ENCODE assay signal across 7 cellular contexts in the genomic region with DNA sequence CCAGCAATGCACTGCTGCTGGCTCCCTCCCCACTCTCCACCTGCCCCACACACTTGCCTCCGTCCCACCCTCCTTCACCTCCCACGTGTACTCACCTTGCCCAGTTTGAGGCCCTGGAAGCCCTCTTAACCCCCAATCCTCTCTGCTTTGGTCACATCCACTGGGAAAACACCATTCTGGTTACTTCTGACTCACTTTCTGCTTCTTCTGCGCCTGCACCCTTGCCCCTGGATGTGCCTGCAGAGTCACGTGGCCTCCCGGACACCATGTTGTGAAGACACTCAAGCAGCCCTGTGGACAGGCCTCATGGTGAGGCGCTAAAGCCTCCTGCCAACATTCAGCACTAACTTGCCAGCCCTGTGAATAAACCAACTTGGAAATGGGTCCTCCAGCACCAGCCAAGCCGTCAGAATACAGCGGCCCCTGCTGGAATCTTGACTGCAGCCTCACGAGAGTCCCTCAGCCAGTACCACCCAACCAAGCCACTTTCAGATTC. TPM values are rescaled to one million over a fixed set of nuclear protein-coding genes. Genes with fewer than 3 reads are reported as not detected.
DNase-seq lines count a peak whose midpoint lies in the region; ATAC-seq and TF ChIP-seq lines count a peak whose summit lies in the region.
"Had no signal": no experiment of that assay in that cellular context is flagged by ENCODE, and none has a peak within 500 bp of the region (broad histone marks: within the 10 kb centered on the region; RNA-seq: fewer than 3 reads in every experiment).

No MANE protein-coding gene starts in this region.

- no peak overlapping the region for H3K4ac ChIP-seq in mesendoderm (ENCODE audit: low read depth, low read length)

- H4K5ac ChIP-seq in mesendoderm (ENCODE audit: low read length), result no peak overlapping the region

- H3K4me3 ChIP-seq in mesendoderm (ENCODE audit: low read length) (no peak overlapping the region), ovary (no peak overlapping the region)

- H3K4me1 ChIP-seq in mesendoderm (ENCODE audit: control insufficient read depth, low read depth, low read length), result no peaks in the 10 kb centered on the region
- no peaks in the 10 kb centered on the region for H3K4me1 ChIP-seq in ovary (ENCODE audit: insufficient read depth)

- H3K9me3 Mint-ChIP-seq in HFFc6, result no peaks in the 10 kb centered on the region
- no peaks in the 10 kb centered on the region for H3K9me3 Mint-ChIP-seq in WTC11
- H3K9me3 Mint-ChIP-seq: nephron had no signal

- H3K27ac ChIP-seq in mesendoderm (ENCODE audit: low read depth, low read length) (no peak overlapping the region), ovary (no peak overlapping the region)

- DNase-seq in HFFc6, result peak; percentile 17
- peak; percentile 62 for DNase-seq in WTC11 (ENCODE audit: low spot score)
- DNase-seq in mesendoderm, result peak; percentile 63
- no peak for DNase-seq in NCI-H69 (lab: John Stamatoyannopoulos, UW)
- DNase-seq in OCI-M2 (lab: John Stamatoyannopoulos, UW; ENCODE audit: unreplicated experiment), result no peak
- no peak for DNase-seq in ovary

- TF ChIP-seq POLR2A in ovary (IDR thresholded peaks at IDR 0.05), result no peak

- no peak overlapping the region for H3K27ac Mint-ChIP-seq in HFFc6
- H3K27ac Mint-ChIP-seq in WTC11, result peak overlapping the region; percentile 91
- H3K27ac Mint-ChIP-seq: nephron had no signal

- H3K56ac ChIP-seq in mesendoderm (ENCODE audit: low read length), result no peak overlapping the region

- no peaks in the 10 kb centered on the region for H3K36me3 ChIP-seq in mesendoderm (ENCODE audit: control insufficient read depth, insufficient read depth, low read length)
- H3K36me3 ChIP-seq in ovary, result no peaks in the 10 kb centered on the region

- H3K79me2 ChIP-seq in mesendoderm (ENCODE audit: control insufficient read depth, insufficient read depth, low read length), result no peaks in the 10 kb centered on the region

- no peak overlapping the region for H4K8ac ChIP-seq in mesendoderm (ENCODE audit: low read depth, low read length)

- H3K27me3 ChIP-seq in mesendoderm (ENCODE audit: insufficient read depth, low read length, poor library complexity) (no peaks in the 10 kb centered on the region), ovary (no peaks in the 10 kb centered on the region)

- H3K4me1 Mint-ChIP-seq in HFFc6 (ENCODE audit: low read depth) (peaks cover 7% of the 10 kb centered on the region; the same call in 1 of the 2 replicates), WTC11 (peaks cover 4% of the 10 kb centered on the region)
- H3K4me1 Mint-ChIP-seq: nephron had no signal

- intact Hi-C loops in ovary (cut with DNase I), result no loop called here

- H3K23ac ChIP-seq in mesendoderm (ENCODE audit: low read length), result no peak overlapping the region

- POLR2A ChIA-PET in WTC11 (lab: Charles Lee), result no interaction called here

- no peaks in the 10 kb centered on the region for H3K79me1 ChIP-seq in mesendoderm (ENCODE audit: low read length)

- TF ChIP-seq EP300 in ovary (IDR thresholded peaks at IDR 0.05), result no peak

- TF ChIP-seq CTCF in HFFc6 (IDR thresholded peaks at IDR 0.05) (peak; percentile 61), WTC11 (IDR thresholded peaks at IDR 0.05) (no peak), ovary (IDR thresholded peaks at IDR 0.05) (no peak)

- H3K9ac ChIP-seq in mesendoderm (ENCODE audit: low read length), result no peak overlapping the region

- no peak overlapping the region for H3K4me2 ChIP-seq in mesendoderm (ENCODE audit: low read length)

- H3K36me3 Mint-ChIP-seq in HFFc6 (ENCODE audit: low read depth), result no peaks in the 10 kb centered on the region
- H3K36me3 Mint-ChIP-seq in WTC11, result no peaks in the 10 kb centered on the region

- CTCF ChIA-PET in WTC11 (lab: Charles Lee), result no interaction called here

- H2BK15ac ChIP-seq in mesendoderm (replicated peaks; ENCODE audit: low read depth), result no peak overlapping the region

- H2BK120ac ChIP-seq in mesendoderm (ENCODE audit: low read depth, low read length), result no peak overlapping the region

- no peak overlapping the region for H2BK5ac ChIP-seq in mesendoderm (ENCODE audit: low read length)

- H3K9me3 ChIP-seq in ovary, result no peaks in the 10 kb centered on the region

- no CpG with 5 or more reads among the region's 9 CpGs for WGBS in mesendoderm (ENCODE audit: extremely low coverage, insufficient coverage, low lambda C conversion rate)
- 60 to 68% (median 61%) methylated on average over 9 of the region's 9 CpGs for WGBS in ovary, 3 donors

- H3K27me3 Mint-ChIP-seq in HFFc6 (ENCODE audit: insufficient read depth) (peaks cover 9% of the 10 kb centered on the region), WTC11 (ENCODE audit: low read depth) (no peaks in the 10 kb centered on the region; the same call in 1 of the 2 replicates)

- H2AK5ac ChIP-seq in mesendoderm (ENCODE audit: low read length), result no peak overlapping the region

- no peak overlapping the region for H3K4me3 Mint-ChIP-seq in HFFc6
- no peak overlapping the region for H3K4me3 Mint-ChIP-seq in WTC11
- H3K4me3 Mint-ChIP-seq: nephron had no signal

- H3K18ac ChIP-seq in mesendoderm (ENCODE audit: low read length), result no peak overlapping the region

- ATAC-seq in WTC11, result peak; percentile 87

TF ChIP-seq in WTC11, 78 proteins besides CTCF, POLR2A, EP300 and RAD21:
- no peak for TF ChIP-seq EMX1 (CRISPR knock-in tag; IDR thresholded peaks at IDR 0.05)
- TF ChIP-seq, protein P1, sequence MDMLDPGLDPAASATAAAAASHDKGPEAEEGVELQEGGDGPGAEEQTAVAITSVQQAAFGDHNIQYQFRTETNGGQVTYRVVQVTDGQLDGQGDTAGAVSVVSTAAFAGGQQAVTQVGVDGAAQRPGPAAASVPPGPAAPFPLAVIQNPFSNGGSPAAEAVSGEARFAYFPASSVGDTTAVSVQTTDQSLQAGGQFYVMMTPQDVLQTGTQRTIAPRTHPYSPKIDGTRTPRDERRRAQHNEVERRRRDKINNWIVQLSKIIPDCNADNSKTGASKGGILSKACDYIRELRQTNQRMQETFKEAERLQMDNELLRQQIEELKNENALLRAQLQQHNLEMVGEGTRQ (CRISPR knock-in tag; IDR thresholded peaks at IDR 0.05), result peak; percentile 38; the same call in 1 of the 2 replicates
- TF ChIP-seq, protein P2, sequence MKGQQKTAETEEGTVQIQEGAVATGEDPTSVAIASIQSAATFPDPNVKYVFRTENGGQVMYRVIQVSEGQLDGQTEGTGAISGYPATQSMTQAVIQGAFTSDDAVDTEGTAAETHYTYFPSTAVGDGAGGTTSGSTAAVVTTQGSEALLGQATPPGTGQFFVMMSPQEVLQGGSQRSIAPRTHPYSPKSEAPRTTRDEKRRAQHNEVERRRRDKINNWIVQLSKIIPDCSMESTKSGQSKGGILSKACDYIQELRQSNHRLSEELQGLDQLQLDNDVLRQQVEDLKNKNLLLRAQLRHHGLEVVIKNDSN (CRISPR knock-in tag; IDR thresholded peaks at IDR 0.05), result peak; percentile 24; the same call in 1 of the 2 replicates

RNA-seq across cellular contexts. Expression of a gene that starts 2.6 kb away (rescaled TPM):
- total RNA-seq in HFFc6 (2021; fragmentation: NEBNext Ultra II Directional; extraction: Animal tissue kit (Norgen Biotek cat#: 25700)), result not detected
- 4.5 to 6.1 TPM (median 5.9 TPM) in 3 replicates for total RNA-seq in WTC11 (2021)
- 1.3 TPM for polyA plus RNA-seq in mesendoderm (2013, experiment 1 of 2)
- 1.4 TPM for polyA plus RNA-seq in mesendoderm (2013, experiment 2 of 2)
- total RNA-seq in ovary, result 10 to 100 TPM; 12.1 to 33.7 (median 17.6) TPM
- 10 to 100 TPM in 1 of 2 donors, 1 to 10 TPM in 1; 7.1 to 33.2 TPM for polyA plus RNA-seq in ovary

RNA-seq across cellular contexts. Expression of a gene that starts 20.0 kb away (rescaled TPM):
- total RNA-seq in HFFc6 (2021; fragmentation: NEBNext Ultra II Directional; extraction: Animal tissue kit (Norgen Biotek cat#: 25700)), result 10 to 100 TPM; 15.3 to 21.5 (median 18.0) TPM
- total RNA-seq in WTC11 (2021) (22.2 to 26.2 TPM (median 22.8 TPM) in 3 replicates), ovary (10 to 100 TPM in 2 of 7 donors, 1 to 10 TPM in 5; 7.3 to 11.6 (median 8.5) TPM)
- polyA plus RNA-seq in mesendoderm (2013, experiment 1 of 2), result 12.1 TPM
- polyA plus RNA-seq in mesendoderm (2013, experiment 2 of 2), result 11.8 TPM
- polyA plus RNA-seq in ovary, result 1 to 10 TPM; 1.1 to 7.6 TPM

RNA-seq across cellular contexts. Expression of a gene that starts 22.9 kb away (rescaled TPM):
- 10 to 100 TPM; 14.3 to 28.3 (median 26.6) TPM for total RNA-seq in HFFc6 (2021; fragmentation: NEBNext Ultra II Directional; extraction: Animal tissue kit (Norgen Biotek cat#: 25700))
- total RNA-seq in WTC11 (2021), result 80.6 to 95.9 TPM (median 86.9 TPM) in 3 replicates
- 61.4 TPM for polyA plus RNA-seq in mesendoderm (2013, experiment 1 of 2)
- polyA plus RNA-seq in mesendoderm (2013, experiment 2 of 2), result 60.2 TPM
- 1 to 10 TPM in 2 of 7 donors, under 1 TPM in 4, not detected in 1; 0.38 to 2.8 (median 0.52) TPM for total RNA-seq in ovary
- polyA plus RNA-seq in ovary, result 1 to 10 TPM; 1.0 to 1.2 TPM

RNA-seq across cellular contexts. Expression of a gene that starts 23.1 kb away (rescaled TPM):
- total RNA-seq in HFFc6 (2021; fragmentation: NEBNext Ultra II Directional; extraction: Animal tissue kit (Norgen Biotek cat#: 25700)), result 10 to 100 TPM; 41.0 to 56.6 (median 53.6) TPM
- total RNA-seq in WTC11 (2021), result 32.2 to 33.8 TPM (median 32.8 TPM) in 3 replicates
- 34.8 TPM for polyA plus RNA-seq in mesendoderm (2013, experiment 1 of 2)
- polyA plus RNA-seq in mesendoderm (2013, experiment 2 of 2), result 34.4 TPM
- total RNA-seq in ovary, result 10 to 100 TPM; 30.5 to 41.6 (median 35.1) TPM
- polyA plus RNA-seq in ovary, result 10 to 100 TPM; 11.2 to 44.8 TPM

RNA-seq across cellular contexts. Expression of a gene that starts 33.7 kb away (rescaled TPM):
- 10 to 100 TPM; 18.7 to 26.6 (median 25.0) TPM for total RNA-seq in HFFc6 (2021; fragmentation: NEBNext Ultra II Directional; extraction: Animal tissue kit (Norgen Biotek cat#: 25700))
- total RNA-seq in WTC11 (2021), result 16.7 to 19.6 TPM (median 17.6 TPM) in 3 replicates
- polyA plus RNA-seq in mesendoderm (2013, experiment 1 of 2), result 10.2 TPM
- 10.9 TPM for polyA plus RNA-seq in mesendoderm (2013, experiment 2 of 2)
- total RNA-seq in ovary, result 10 to 100 TPM; 10.2 to 30.5 (median 19.9) TPM
- 10 to 100 TPM; 15.0 to 23.8 TPM for polyA plus RNA-seq in ovary

Comparison
In these comparisons a context has a peak if more than half of its experiments do, and no peak if none do; other contexts are left out.
1. DNase-seq: peak in HFFc6 (single experiment), WTC11 (single experiment) and mesendoderm (single experiment); none in NCI-H69 (single experiment), OCI-M2 (single experiment) and ovary (0 of 5).
2. RNA of a gene that starts 22.9 kb away (total RNA-seq): 80.6 to 95.9 TPM in WTC11 and 14.3 to 28.3 TPM in HFFc6; 0.38 to 2.8 TPM in ovary; every median in the first group is over 4 times any median in the second.